Comparison of ENCODE assay signal across 1 cellular context in genomic region chr1:1250828-1251284, GRCh38.
TF ChIP-seq lines count a peak whose summit lies in the region.

No MANE protein-coding gene starts in this region.

TF ChIP-seq in HEK293T, 16 proteins besides CTCF, POLR2A, EP300 and RAD21 (continued from another document):
- no peak for TF ChIP-seq ARNT (IDR thresholded peaks at IDR 0.05)
- TF ChIP-seq HDGF (IDR thresholded peaks at IDR 0.05; ENCODE audit: borderline replicate concordance), result no peak
